ENCODE assay signal across 2 cellular contexts in genomic region chr9:90540734-90541133, GRCh38.
TF ChIP-seq lines count a peak whose summit lies in the region.

No MANE protein-coding gene starts in this region.

TF ChIP-seq in HepG2, 621 proteins besides CTCF, POLR2A, EP300 and RAD21 (continued from another document):
- TF ChIP-seq STAT6 (CRISPR knock-in tag; IDR thresholded peaks at IDR 0.05; ENCODE audit: borderline replicate concordance) = no peak

TF ChIP-seq in A549, 52 proteins besides CTCF, POLR2A, EP300 and RAD21 (continued from another document):
- TF ChIP-seq HES2 (IDR thresholded peaks at IDR 0.05) = no peak
